ENCODE assay signal across 12 cellular contexts in genomic region chr11:126680109-126680508, GRCh38.
"Had no signal": no experiment of that assay in that cellular context is flagged by ENCODE, and none has a peak within 500 bp of the region (broad histone marks: within the 10 kb centered on the region; RNA-seq: fewer than 3 reads in every experiment).

No MANE protein-coding gene starts in this region.

- ATAC-seq: activated CD4-positive, CD25-positive, alpha-beta regulatory T cell treated with anti-CD3 and anti-CD28 coated beads, Interleukin-2, amount 50 U/mL, for 24 hours; activated naive CD4-positive, alpha-beta T cell treated with anti-CD3 and anti-CD28 coated beads, Interleukin-2, amount 50 U/mL, for 72 hours; effector memory CD8-positive, alpha-beta T cell had no signal

- DNase-seq: activated effector memory CD4-positive, alpha-beta T cell treated with anti-CD3 and anti-CD28 coated beads, Interleukin-2, amount 50 U/mL, for 16 hours; activated T-cell treated with anti-CD3 and anti-CD28 coated beads, Interleukin-2, amount 50 U/mL, for 24 hours; amniotic stem cell; brain microvascular endothelial cell; effector memory CD8-positive, alpha-beta T cell; kidney glomerular epithelial cell; ovary had no signal

- H3K4me3 ChIP-seq: neural progenitor cell, ovary, skin epidermis, tibial nerve had no signal
